20 cellular contexts compared by ENCODE assay signal in the genomic region with DNA sequence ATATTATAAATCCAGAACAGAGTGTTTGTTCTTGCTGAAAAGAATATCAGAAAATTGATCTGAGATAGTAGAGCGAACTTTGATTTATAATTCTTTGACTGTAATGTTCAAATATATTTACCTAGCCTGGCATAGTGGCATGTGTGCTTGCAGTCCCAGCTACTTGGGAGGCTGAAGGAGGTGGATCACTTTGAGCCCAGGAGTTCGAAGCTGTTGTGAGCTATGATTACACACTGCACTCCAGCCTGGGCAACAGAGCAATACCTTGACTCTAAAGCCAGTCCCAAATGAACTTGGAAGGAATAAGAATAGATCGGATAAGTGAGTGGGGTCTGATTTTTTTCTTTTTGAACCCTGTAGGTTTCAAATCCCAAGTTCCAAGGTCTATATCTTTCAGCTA. TPM values are rescaled to one million over a fixed set of nuclear protein-coding genes. Genes with fewer than 3 reads are reported as not detected.
"Had no signal": no experiment of that assay in that cellular context is flagged by ENCODE, and none has a peak within 500 bp of the region (broad histone marks: within the 10 kb centered on the region; RNA-seq: fewer than 3 reads in every experiment).

No MANE protein-coding gene starts in this region.

- H3K36me3 ChIP-seq: prostate gland, tibial nerve had no signal

- H3K9me3 ChIP-seq: prostate gland, tibial nerve had no signal

- ATAC-seq: activated CD4-positive, alpha-beta T cell treated with anti-CD3 and anti-CD28 coated beads for 36 hours; activated CD8-positive, alpha-beta T cell treated with anti-CD3 and anti-CD28 coated beads, Interleukin-2, amount 10 ng/mL, durations not matched to agents 7 days and 5 days; stimulated activated memory B cell treated with anti-CD40 and anti-IgM and Interleukin-4, amounts not matched to agents 10 μg/mL and 1 μg/mL and 100 μg/mL, for 72 hours had no signal

- H3K4me3 ChIP-seq: prostate gland, tibial nerve had no signal

- H3K27ac ChIP-seq: epithelial cell of prostate, prostate gland had no signal

- H3K27me3 ChIP-seq: tibial nerve had no signal

- DNase-seq: activated CD4-positive, alpha-beta T cell treated with anti-CD3 and anti-CD28 coated beads for 36 hours; activated CD8-positive, alpha-beta memory T cell treated with anti-CD3 and anti-CD28 coated beads, Interleukin-2, amount 50 U/mL, for 4 hours; activated CD8-positive, alpha-beta T cell treated with anti-CD3 and anti-CD28 coated beads, Interleukin-2, amount 10 ng/mL, durations not matched to agents 7 days and 5 days; activated naive CD8-positive, alpha-beta T cell treated with anti-CD3 and anti-CD28 coated beads for 36 hours; amygdala; cortex of kidney; effector memory CD4-positive, alpha-beta T cell; kidney glomerular epithelial cell; mammary epithelial cell; SIG-M5; stimulated activated CD4-positive, alpha-beta T cell treated with anti-CD3 and anti-CD28 coated beads, Interleukin-2, amount 100 ng/mL, for 48 hours had no signal

- H3K4me1 ChIP-seq: prostate gland had no signal

RNA-seq across cellular contexts. Expression of a gene that starts 23.5 kb away (rescaled TPM):
- total RNA-seq: activated CD4-positive, alpha-beta T cell treated with anti-CD3 and anti-CD28 coated beads for 36 hours; activated CD8-positive, alpha-beta T cell treated with anti-CD3 and anti-CD28 coated beads, Interleukin-2, amount 10 ng/mL, durations not matched to agents 7 days and 5 days; activated naive CD8-positive, alpha-beta T cell treated with anti-CD3 and anti-CD28 coated beads for 36 hours; activated T-helper 1 cell treated with anti-CD3 and anti-CD28 coated beads, Interleukin-12 subunit alpha, Interleukin-12 subunit beta, Interleukin-2, Interleukin-4 antibody, amounts not matched to agents 30 ng/mL and 10 ng/mL and 1 ng/mL, durations not matched to agents 14 hours and 24 hours and 36 hours; T-helper 1 cell treated with Interleukin-12 subunit alpha and Interleukin-12 subunit beta and Interleukin-4 antibody, amounts not matched to agents 30 ng/mL and 1 ng/mL, for 36 hours had no signal

RNA-seq across cellular contexts. Expression of a gene that starts 38.7 kb away (rescaled TPM):
- total RNA-seq: activated CD4-positive, alpha-beta T cell treated with anti-CD3 and anti-CD28 coated beads for 36 hours; activated CD8-positive, alpha-beta T cell treated with anti-CD3 and anti-CD28 coated beads, Interleukin-2, amount 10 ng/mL, durations not matched to agents 7 days and 5 days; activated naive CD8-positive, alpha-beta T cell treated with anti-CD3 and anti-CD28 coated beads for 36 hours; activated T-helper 1 cell treated with anti-CD3 and anti-CD28 coated beads, Interleukin-12 subunit alpha, Interleukin-12 subunit beta, Interleukin-2, Interleukin-4 antibody, amounts not matched to agents 30 ng/mL and 10 ng/mL and 1 ng/mL, durations not matched to agents 14 hours and 24 hours and 36 hours; glomerular endothelial cell; mammary epithelial cell; osteoblast; prostate gland; subcutaneous adipose tissue; T-helper 1 cell treated with Interleukin-12 subunit alpha and Interleukin-12 subunit beta and Interleukin-4 antibody, amounts not matched to agents 30 ng/mL and 1 ng/mL, for 36 hours; tibial nerve had no signal
- polyA plus RNA-seq: mammary epithelial cell had no signal

RNA-seq across cellular contexts. Expression of a gene that starts 54.5 kb away (rescaled TPM):
- total RNA-seq: activated CD4-positive, alpha-beta T cell treated with anti-CD3 and anti-CD28 coated beads for 36 hours; activated CD8-positive, alpha-beta T cell treated with anti-CD3 and anti-CD28 coated beads, Interleukin-2, amount 10 ng/mL, durations not matched to agents 7 days and 5 days; activated naive CD8-positive, alpha-beta T cell treated with anti-CD3 and anti-CD28 coated beads for 36 hours; activated T-helper 1 cell treated with anti-CD3 and anti-CD28 coated beads, Interleukin-12 subunit alpha, Interleukin-12 subunit beta, Interleukin-2, Interleukin-4 antibody, amounts not matched to agents 30 ng/mL and 10 ng/mL and 1 ng/mL, durations not matched to agents 14 hours and 24 hours and 36 hours; T-helper 1 cell treated with Interleukin-12 subunit alpha and Interleukin-12 subunit beta and Interleukin-4 antibody, amounts not matched to agents 30 ng/mL and 1 ng/mL, for 36 hours had no signal
